ENCODE assay signal across 9 cellular contexts in the genomic region with DNA sequence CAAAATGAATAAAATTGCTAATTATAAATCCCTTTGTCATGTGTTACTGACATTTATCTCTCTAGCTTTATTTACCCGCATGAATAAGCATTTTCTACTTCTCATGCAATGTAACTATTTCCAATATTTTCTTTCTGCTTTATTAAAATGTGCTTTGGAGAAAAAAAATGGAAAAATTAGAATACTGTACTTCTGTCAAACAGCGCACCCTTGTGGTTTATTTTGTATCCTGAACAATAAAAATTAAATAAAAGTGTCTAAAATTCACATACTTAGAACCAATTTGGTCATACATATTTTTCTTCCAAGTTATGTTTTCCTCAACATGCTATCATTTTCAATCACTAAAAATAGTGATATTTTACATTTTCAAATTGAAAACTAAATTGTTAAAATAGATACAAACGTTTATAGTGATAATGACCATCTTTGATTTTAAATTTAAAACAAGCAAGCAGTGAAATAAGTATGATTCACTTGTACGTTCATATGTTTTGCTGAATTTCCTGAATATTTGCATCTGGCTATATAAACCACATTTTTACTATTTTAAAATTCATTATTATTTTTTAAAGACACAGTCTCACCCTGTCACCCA.
A peak's percentile ranks its signal among the peaks of the same experiment; 100 is the strongest.
DNase-seq lines count a peak whose midpoint lies in the region; ATAC-seq and TF ChIP-seq lines count a peak whose summit lies in the region.
"Had no signal": no experiment of that assay in that cellular context is flagged by ENCODE, and none has a peak within 500 bp of the region (broad histone marks: within the 10 kb centered on the region; RNA-seq: fewer than 3 reads in every experiment).

No MANE protein-coding gene starts in this region.

- no peaks in the 10 kb centered on the region for H3K27me3 ChIP-seq in tibial artery

- intact Hi-C loops in activated CD8-positive, alpha-beta T cell treated with anti-CD3 and anti-CD28 coated beads for 36 hours (cut with micrococcal nuclease): loop anchor here (2.0 kb wide), 1 partner anchor 156 kb away; no protein-coding TSS in a partner anchor
- intact Hi-C loops in tibial artery (cut with DNase I; ENCODE audit: low total_unique reads): loop anchor here (10.0 kb wide), 1 partner anchor 152 kb away; no protein-coding TSS in a partner anchor

- POLR2A ChIA-PET in activated CD8-positive, alpha-beta T cell treated with anti-CD3 and anti-CD28 coated beads for 36 hours (lab: Charles Lee): no interaction called here
- POLR2A ChIA-PET in activated CD8-positive, alpha-beta T cell treated with anti-CD3 and anti-CD28 coated beads, Interleukin-2, amount 10 ng/mL, durations not matched to agents 7 days and 5 days (lab: Charles Lee): no interaction called here

- no peak overlapping the region for H3K4me3 ChIP-seq in fibroblast of villous mesenchyme (ENCODE audit: low read depth, low read length)
- H3K4me3 ChIP-seq in tibial artery: no peak overlapping the region
- H3K4me3 ChIP-seq: SK-N-MC had no signal

- no peaks in the 10 kb centered on the region for H3K27me3 Mint-ChIP-seq in activated CD8-positive, alpha-beta T cell treated with anti-CD3 and anti-CD28 coated beads for 36 hours
- H3K27me3 Mint-ChIP-seq in activated CD8-positive, alpha-beta T cell treated with anti-CD3 and anti-CD28 coated beads, Interleukin-2, amount 10 ng/mL, durations not matched to agents 7 days and 5 days (ENCODE audit: low read depth): no peaks in the 10 kb centered on the region

- TF ChIP-seq CTCF in activated CD8-positive, alpha-beta T cell treated with anti-CD3 and anti-CD28 coated beads for 36 hours (IDR thresholded peaks at IDR 0.05): peak; percentile 67
- TF ChIP-seq CTCF in fibroblast of villous mesenchyme (IDR thresholded peaks at IDR 0.05; ENCODE audit: insufficient read depth, low read depth, low read length) (peak; percentile 54), tibial artery (IDR thresholded peaks at IDR 0.05) (peak; percentile 36 to 58)

- H3K4me3 Mint-ChIP-seq in activated CD8-positive, alpha-beta T cell treated with anti-CD3 and anti-CD28 coated beads for 36 hours: no peak overlapping the region
- no peak overlapping the region for H3K4me3 Mint-ChIP-seq in activated CD8-positive, alpha-beta T cell treated with anti-CD3 and anti-CD28 coated beads, Interleukin-2, amount 10 ng/mL, durations not matched to agents 7 days and 5 days

- H3K27ac ChIP-seq in tibial artery: no peak overlapping the region
- H3K27ac ChIP-seq: SK-N-MC had no signal

- peaks cover 4 to 30% (median 18%) of the 10 kb centered on the region in 3 donors for H3K36me3 ChIP-seq in tibial artery

- no peak for ATAC-seq in activated CD8-positive, alpha-beta T cell treated with anti-CD3 and anti-CD28 coated beads for 36 hours
- ATAC-seq in activated CD8-positive, alpha-beta T cell treated with anti-CD3 and anti-CD28 coated beads, Interleukin-2, amount 10 ng/mL, durations not matched to agents 7 days and 5 days: no peak
- ATAC-seq in GM18520 (IDR thresholded peaks at IDR 0.05; ENCODE audit: unreplicated experiment): no peak
- ATAC-seq in stimulated activated naive CD8-positive, alpha-beta T cell treated with anti-CD3 and anti-CD28 coated beads, Interleukin-15, Interleukin-2, amounts not matched to agents 100 U/mL and 50 U/mL, for 24 hours: no peak

- H3K4me1 ChIP-seq in tibial artery: peaks cover 0 to 18% (median 2%) of the 10 kb centered on the region in 4 donors

- H3K27ac Mint-ChIP-seq in activated CD8-positive, alpha-beta T cell treated with anti-CD3 and anti-CD28 coated beads for 36 hours: no peak overlapping the region
- H3K27ac Mint-ChIP-seq in activated CD8-positive, alpha-beta T cell treated with anti-CD3 and anti-CD28 coated beads, Interleukin-2, amount 10 ng/mL, durations not matched to agents 7 days and 5 days: no peak overlapping the region

- DNase-seq in activated CD8-positive, alpha-beta T cell treated with anti-CD3 and anti-CD28 coated beads for 36 hours: no peak
- DNase-seq in activated CD8-positive, alpha-beta T cell treated with anti-CD3 and anti-CD28 coated beads, Interleukin-2, amount 10 ng/mL, durations not matched to agents 7 days and 5 days: no peak
- DNase-seq in OCI-M1 (lab: John Stamatoyannopoulos, UW) (peak; percentile 57), fibroblast of villous mesenchyme (ENCODE audit: low read depth) (peak; percentile 45), tibial artery (no peak), NCI-H510A (lab: John Stamatoyannopoulos, UW) (no peak)
- no peak for DNase-seq in stimulated activated naive CD8-positive, alpha-beta T cell treated with anti-CD3 and anti-CD28 coated beads, Interleukin-15, Interleukin-2, amounts not matched to agents 100 U/mL and 50 U/mL, for 24 hours

- no peaks in the 10 kb centered on the region for H3K4me1 Mint-ChIP-seq in activated CD8-positive, alpha-beta T cell treated with anti-CD3 and anti-CD28 coated beads for 36 hours (ENCODE audit: low read depth)
- H3K4me1 Mint-ChIP-seq in activated CD8-positive, alpha-beta T cell treated with anti-CD3 and anti-CD28 coated beads, Interleukin-2, amount 10 ng/mL, durations not matched to agents 7 days and 5 days (ENCODE audit: low read depth): no peaks in the 10 kb centered on the region

- no peaks in the 10 kb centered on the region for H3K36me3 Mint-ChIP-seq in activated CD8-positive, alpha-beta T cell treated with anti-CD3 and anti-CD28 coated beads for 36 hours (ENCODE audit: low read depth)
- no peaks in the 10 kb centered on the region for H3K36me3 Mint-ChIP-seq in activated CD8-positive, alpha-beta T cell treated with anti-CD3 and anti-CD28 coated beads, Interleukin-2, amount 10 ng/mL, durations not matched to agents 7 days and 5 days (ENCODE audit: low read depth)

- CTCF ChIA-PET in activated CD8-positive, alpha-beta T cell treated with anti-CD3 and anti-CD28 coated beads for 36 hours (lab: Charles Lee): interaction anchor here (0.7 to 1.4 kb wide), 8 partner anchors 10 to 157 kb away, joined by 3 to 5 read pairs (median 3); no protein-coding TSS in a partner anchor
- CTCF ChIA-PET in activated CD8-positive, alpha-beta T cell treated with anti-CD3 and anti-CD28 coated beads, Interleukin-2, amount 10 ng/mL, durations not matched to agents 7 days and 5 days (lab: Charles Lee): interaction anchor here (0.8 to 1.4 kb wide), 3 partner anchors 13 to 422 kb away, joined by 3 to 4 read pairs (median 3); no protein-coding TSS in a partner anchor

- H3K9me3 ChIP-seq in tibial artery: no peaks in the 10 kb centered on the region

- H3K9me3 Mint-ChIP-seq in activated CD8-positive, alpha-beta T cell treated with anti-CD3 and anti-CD28 coated beads for 36 hours: no peaks in the 10 kb centered on the region
- no peaks in the 10 kb centered on the region for H3K9me3 Mint-ChIP-seq in activated CD8-positive, alpha-beta T cell treated with anti-CD3 and anti-CD28 coated beads, Interleukin-2, amount 10 ng/mL, durations not matched to agents 7 days and 5 days (ENCODE audit: insufficient read depth)

Comparison
In these comparisons a context has a peak if more than half of its experiments do, and no peak if none do; other contexts are left out.
1. DNase-seq: peak in OCI-M1 (single experiment) and fibroblast of villous mesenchyme (single experiment); none in activated CD8-positive, alpha-beta T cell treated with anti-CD3 and anti-CD28 coated beads for 36 hours (single experiment), activated CD8-positive, alpha-beta T cell treated with anti-CD3 and anti-CD28 coated beads, Interleukin-2, amount 10 ng/mL, durations not matched to agents 7 days and 5 days (single experiment), tibial artery (0 of 2), stimulated activated naive CD8-positive, alpha-beta T cell treated with anti-CD3 and anti-CD28 coated beads, Interleukin-15, Interleukin-2, amounts not matched to agents 100 U/mL and 50 U/mL, for 24 hours (single experiment) and NCI-H510A (single experiment).
2. Peak in every context shown above with its lines, with median percentiles within 50 percentile points of each other: CTCF ChIP-seq.